In genomic region chr13:66665991-66666390, GRCh38 we compare ENCODE assay signal across 10 cellular contexts.
A peak's percentile ranks its signal among the peaks of the same experiment; 100 is the strongest.
DNase-seq lines count a peak whose midpoint lies in the region; ATAC-seq and TF ChIP-seq lines count a peak whose summit lies in the region.
"Had no signal": no experiment of that assay in that cellular context is flagged by ENCODE, and none has a peak within 500 bp of the region (broad histone marks: within the 10 kb centered on the region; RNA-seq: fewer than 3 reads in every experiment).

No MANE protein-coding gene starts in this region.

- H3K36me3 ChIP-seq in ectodermal cell (ENCODE audit: control insufficient read depth, insufficient read depth, low read length) (no peaks in the 10 kb centered on the region), Peyer's patch (peaks cover 0 to 3% (median 0%) of the 10 kb centered on the region in 3 donors), ovary (no peaks in the 10 kb centered on the region)
- H3K36me3 ChIP-seq: breast epithelium, spleen had no signal

- intact Hi-C loops in ovary (cut with DNase I): no loop called here

- peaks cover 1 to 3% of the 10 kb centered on the region in 2 donors for H3K9me3 Mint-ChIP-seq in stimulated activated naive B cell treated with anti-CD40 and anti-IgM and Interleukin-4, amounts not matched to agents 10 μg/mL and 1 μg/mL and 100 μg/mL, for 72 hours

- peaks cover 9 to 10% of the 10 kb centered on the region in 2 donors for H3K4me1 Mint-ChIP-seq in stimulated activated naive B cell treated with anti-CD40 and anti-IgM and Interleukin-4, amounts not matched to agents 10 μg/mL and 1 μg/mL and 100 μg/mL, for 72 hours

- H3K27ac ChIP-seq in ectodermal cell (ENCODE audit: insufficient read depth, low read depth, low read length, poor library complexity, severe bottlenecking) (peak overlapping the region; percentile 64), Peyer's patch (no peak overlapping the region), ovary (no peak overlapping the region)
- H3K27ac ChIP-seq: spleen had no signal

- DNase-seq in GM12865 (ENCODE audit: low read depth) (peak; percentile 1), NCI-H510A treated with DMSO at 0.1 percent for 48 hours (lab: John Stamatoyannopoulos, UW) (peak; percentile 43), occipital lobe (lab: John Stamatoyannopoulos, UW) (peak; percentile 49), Peyer's patch (no peak), ovary (no peak)
- DNase-seq in stimulated activated naive B cell treated with anti-CD40 and anti-IgM and Interleukin-4, amounts not matched to agents 10 μg/mL and 1 μg/mL and 100 μg/mL, for 72 hours: no peak
- DNase-seq: spleen had no signal

- TF ChIP-seq POLR2A in Peyer's patch (IDR thresholded peaks at IDR 0.05) (no peak), ovary (IDR thresholded peaks at IDR 0.05) (no peak)

- no peaks in the 10 kb centered on the region for H3K9me3 ChIP-seq in ectodermal cell (ENCODE audit: control insufficient read depth, low read length)
- H3K9me3 ChIP-seq in Peyer's patch: no peaks in the 10 kb centered on the region
- no peaks in the 10 kb centered on the region for H3K9me3 ChIP-seq in ovary
- H3K9me3 ChIP-seq: breast epithelium had no signal

- no peak for TF ChIP-seq EP300 in ovary (IDR thresholded peaks at IDR 0.05)

- H3K27me3 Mint-ChIP-seq in stimulated activated naive B cell treated with anti-CD40 and anti-IgM and Interleukin-4, amounts not matched to agents 10 μg/mL and 1 μg/mL and 100 μg/mL, for 72 hours: no peaks in the 10 kb centered on the region

- ATAC-seq in stimulated activated naive B cell treated with anti-CD40 and anti-IgM and Interleukin-4, amounts not matched to agents 10 μg/mL and 1 μg/mL and 100 μg/mL, for 72 hours (replicated peaks): no peak
- ATAC-seq in GM21528 (IDR thresholded peaks at IDR 0.05; ENCODE audit: low FRiP score, unreplicated experiment): no peak

- H3K27me3 ChIP-seq in ectodermal cell (ENCODE audit: control insufficient read depth, insufficient read depth, low read length, poor library complexity, severe bottlenecking): no peaks in the 10 kb centered on the region
- no peaks in the 10 kb centered on the region for H3K27me3 ChIP-seq in Peyer's patch
- no peaks in the 10 kb centered on the region for H3K27me3 ChIP-seq in ovary
- H3K27me3 ChIP-seq: breast epithelium, spleen had no signal

- peaks cover 10% of the 10 kb centered on the region for H3K4me1 ChIP-seq in ectodermal cell (ENCODE audit: control insufficient read depth, insufficient read depth, low read length)
- H3K4me1 ChIP-seq in Peyer's patch: no peaks in the 10 kb centered on the region
- H3K4me1 ChIP-seq in ovary (ENCODE audit: insufficient read depth): no peaks in the 10 kb centered on the region
- H3K4me1 ChIP-seq: breast epithelium, spleen had no signal

- H3K36me3 Mint-ChIP-seq in stimulated activated naive B cell treated with anti-CD40 and anti-IgM and Interleukin-4, amounts not matched to agents 10 μg/mL and 1 μg/mL and 100 μg/mL, for 72 hours: peaks cover 1 to 2% of the 10 kb centered on the region in 2 donors

- H3K27ac Mint-ChIP-seq in stimulated activated naive B cell treated with anti-CD40 and anti-IgM and Interleukin-4, amounts not matched to agents 10 μg/mL and 1 μg/mL and 100 μg/mL, for 72 hours: no peak overlapping the region

- no peak overlapping the region for H3K4me3 Mint-ChIP-seq in stimulated activated naive B cell treated with anti-CD40 and anti-IgM and Interleukin-4, amounts not matched to agents 10 μg/mL and 1 μg/mL and 100 μg/mL, for 72 hours

- H3K4me3 ChIP-seq in GM12865 (ENCODE audit: low read depth, low read length) (no peak overlapping the region), ectodermal cell (ENCODE audit: insufficient read depth, low read depth, low read length) (no peak overlapping the region), Peyer's patch (no peak overlapping the region), ovary (no peak overlapping the region)
- H3K4me3 ChIP-seq: breast epithelium, spleen had no signal

- 67 to 73% methylated on average over 5 of the region's 5 CpGs for WGBS in ectodermal cell, 2 experiments
- 66 to 89% (median 72%) methylated on average over 5 of the region's 5 CpGs for WGBS in ovary, 3 donors

- TF ChIP-seq CTCF in GM12865 (IDR thresholded peaks at IDR 0.05; ENCODE audit: insufficient read depth, low read depth, low read length, missing control alignments) (no peak), Peyer's patch (IDR thresholded peaks at IDR 0.05) (no peak), ovary (IDR thresholded peaks at IDR 0.05) (no peak)

Comparison
In these comparisons a context has a peak if more than half of its experiments do, and no peak if none do; other contexts are left out.
1. DNase-seq: peak in GM12865 (single experiment), NCI-H510A treated with DMSO at 0.1 percent for 48 hours (single experiment) and occipital lobe (single experiment); none in stimulated activated naive B cell treated with anti-CD40 and anti-IgM and Interleukin-4, amounts not matched to agents 10 μg/mL and 1 μg/mL and 100 μg/mL, for 72 hours (single experiment), Peyer's patch (0 of 3) and ovary (0 of 5).